Comparison of ENCODE assay signal across 8 cellular contexts in the genomic region with DNA sequence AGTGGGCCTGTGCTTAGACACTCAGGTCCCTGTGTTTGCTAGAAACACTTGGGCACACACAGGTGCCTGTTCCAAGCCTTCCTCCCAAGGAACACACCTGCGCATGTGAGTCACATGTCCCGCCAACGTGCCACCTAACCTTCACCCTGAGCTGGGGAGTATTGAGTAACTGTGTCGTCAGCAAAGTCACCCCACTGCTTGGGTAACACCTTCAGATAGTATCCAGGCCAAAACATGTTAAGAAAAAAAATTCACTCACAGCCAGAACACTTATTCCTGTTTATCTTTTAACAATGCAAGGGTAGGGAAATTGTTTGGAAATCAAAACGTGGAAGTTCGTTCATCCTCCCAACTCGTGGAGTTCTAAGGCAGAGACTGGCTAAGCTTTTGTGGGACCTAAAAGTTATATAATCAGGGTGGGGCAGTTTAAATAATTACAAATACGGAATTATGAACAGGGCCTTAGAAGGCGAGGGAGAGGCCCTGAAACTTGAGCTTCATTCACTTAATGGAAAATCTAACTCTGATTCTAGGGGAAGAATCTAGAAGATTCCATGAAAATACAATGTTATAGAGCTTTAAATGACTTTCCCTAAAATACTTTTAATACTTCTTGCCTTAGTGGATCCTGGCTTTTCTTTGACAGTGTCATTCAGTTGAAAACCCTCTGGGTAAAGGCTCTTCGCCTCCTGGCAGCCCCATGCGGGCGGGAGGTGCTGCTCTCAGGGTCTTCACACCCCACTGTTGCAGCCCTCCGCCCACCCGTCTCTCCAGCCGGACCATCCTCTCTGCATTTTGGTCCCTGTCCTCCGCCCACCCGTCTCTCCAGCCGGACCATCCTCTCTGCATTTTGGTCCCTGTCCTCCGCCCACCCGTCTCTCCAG. TPM values are rescaled to one million over a fixed set of nuclear protein-coding genes. Genes with fewer than 3 reads are reported as not detected.
DNase-seq lines count a peak whose midpoint lies in the region; ATAC-seq and TF ChIP-seq lines count a peak whose summit lies in the region.

No MANE protein-coding gene starts in this region.

- peaks cover 11% of the 10 kb centered on the region for H3K4me1 Mint-ChIP-seq in T-helper 17 cell

- intact Hi-C loops in colonic mucosa (cut with DNase I), result no loop called here
- intact Hi-C loops in mucosa of descending colon (cut with DNase I, micrococcal nuclease), result no loop called here

- H3K9me3 ChIP-seq in BLaER1, result no peaks in the 10 kb centered on the region
- no peaks in the 10 kb centered on the region for H3K9me3 ChIP-seq in T-helper 17 cell (ENCODE audit: control insufficient read depth, low read length, poor library complexity, severe bottlenecking)
- H3K9me3 ChIP-seq in colonic mucosa, result no peaks in the 10 kb centered on the region
- H3K9me3 ChIP-seq in mucosa of descending colon, result no peaks in the 10 kb centered on the region
- H3K9me3 ChIP-seq in osteoblast (ENCODE audit: low read depth, low read length), result no peaks in the 10 kb centered on the region

- no peaks in the 10 kb centered on the region for H3K36me3 Mint-ChIP-seq in T-helper 17 cell (ENCODE audit: low read depth)

- no peaks in the 10 kb centered on the region for H3K36me3 ChIP-seq in BLaER1
- H3K36me3 ChIP-seq in colonic mucosa, result no peaks in the 10 kb centered on the region
- no peaks in the 10 kb centered on the region for H3K36me3 ChIP-seq in mucosa of descending colon (ENCODE audit: low read depth)
- no peaks in the 10 kb centered on the region for H3K36me3 ChIP-seq in osteoblast (ENCODE audit: insufficient read depth, low read length)

- H3K27ac ChIP-seq in BLaER1 (no peak overlapping the region), colonic mucosa (peak overlapping the region; percentile 86), substantia nigra (ENCODE audit: low read depth, low read length, poor library complexity, severe bottlenecking) (peak overlapping the region; percentile 98), osteoblast (ENCODE audit: low read depth, low read length) (no peak overlapping the region)

- no peaks in the 10 kb centered on the region for H4K20me1 ChIP-seq in BLaER1
- H4K20me1 ChIP-seq in osteoblast (ENCODE audit: insufficient read depth, low read length), result no peaks in the 10 kb centered on the region

- no peaks in the 10 kb centered on the region for H3K79me2 ChIP-seq in osteoblast (ENCODE audit: insufficient read depth, low read length)

- H3K4me1 ChIP-seq in BLaER1 (peaks cover 44% of the 10 kb centered on the region), colonic mucosa (no peaks in the 10 kb centered on the region), mucosa of descending colon (ENCODE audit: low read depth) (peaks cover 13% of the 10 kb centered on the region), osteoblast (ENCODE audit: insufficient read depth, low read length) (no peaks in the 10 kb centered on the region)

- no peaks in the 10 kb centered on the region for H3K27me3 ChIP-seq in BLaER1
- H3K27me3 ChIP-seq in colonic mucosa, result no peaks in the 10 kb centered on the region
- no peaks in the 10 kb centered on the region for H3K27me3 ChIP-seq in osteoblast (ENCODE audit: insufficient read depth, low read length)

- H3K4me2 ChIP-seq in BLaER1, result peak overlapping the region; percentile 30; the same call in 1 of the 2 replicates
- no peak overlapping the region for H3K4me2 ChIP-seq in osteoblast (ENCODE audit: insufficient read depth, low read length)

- ATAC-seq in T-helper 17 cell (peak; percentile 58), mucosa of descending colon (peak; percentile 65), GM18520 (IDR thresholded peaks at IDR 0.05; ENCODE audit: unreplicated experiment) (no peak)

- peak overlapping the region; percentile 82 for H3K27ac Mint-ChIP-seq in T-helper 17 cell

- H3K4me3 Mint-ChIP-seq in T-helper 17 cell, result peak overlapping the region; percentile 43

- H3K27me3 Mint-ChIP-seq in T-helper 17 cell, result no peaks in the 10 kb centered on the region

- TF ChIP-seq CTCF in colonic mucosa (IDR thresholded peaks at IDR 0.05) (no peak), mucosa of descending colon (IDR thresholded peaks at IDR 0.05) (no peak), osteoblast (IDR thresholded peaks at IDR 0.05; ENCODE audit: extremely low read depth, low read depth, low read length) (no peak)

- H3K9ac ChIP-seq in BLaER1, result no peak overlapping the region
- H3K9ac ChIP-seq in colonic mucosa (ENCODE audit: low read depth in 2 of 2, low read length in 2 of 2), result peak overlapping the region; percentile 1 to 27

- DNase-seq in T-helper 17 cell, result peak; percentile 26 to 48 (median 32)
- DNase-seq in colonic mucosa, result peak; percentile 87
- DNase-seq in mucosa of descending colon, result peak; percentile 83 to 88 (median 85)
- DNase-seq in substantia nigra (lab: John Stamatoyannopoulos, UW), result peak in 24 of 49 donors; percentile 13 to 76 (median 37)
- DNase-seq in osteoblast (ENCODE audit: insufficient read length, low spot score, missing footprints), result no peak
- DNase-seq in NCI-H524 treated with DMSO at 0.1 percent for 48 hours (lab: John Stamatoyannopoulos, UW), result no peak

- no peak overlapping the region for H2AFZ ChIP-seq in osteoblast (ENCODE audit: low read length)

- H3K4me3 ChIP-seq in BLaER1 (no peak overlapping the region), colonic mucosa (no peak overlapping the region), mucosa of descending colon (no peak overlapping the region), osteoblast (ENCODE audit: insufficient read depth, low read length) (no peak overlapping the region)

RNA-seq across cellular contexts. Expression of gene ADIPOR2, which starts 30.3 kb away (rescaled TPM):
- 10 to 100 TPM; 17.1 to 23.5 TPM for total RNA-seq in T-helper 17 cell
- 100 to 1,000 TPM in 1 of 2 donors, 10 to 100 TPM in 1; 68.3 to 138 TPM for total RNA-seq in colonic mucosa
- 100 to 1,000 TPM in 1 of 3 donors, 10 to 100 TPM in 2; 76.1 to 119 (median 98.5) TPM for total RNA-seq in mucosa of descending colon
- 32.2 and 33.0 TPM in 2 replicates for total RNA-seq in osteoblast

RNA-seq across cellular contexts. Expression of gene WNT5B, which starts 31.5 kb away (rescaled TPM):
- total RNA-seq in T-helper 17 cell (not detected), colonic mucosa (1 to 10 TPM; 1.5 to 5.9 TPM), mucosa of descending colon (10 to 100 TPM in 1 of 3 donors, 1 to 10 TPM in 2; 2.7 to 10.8 (median 4.7) TPM), osteoblast (59.0 and 71.0 TPM in 2 replicates)

Comparison
In these comparisons a context has a peak if more than half of its experiments do, and no peak if none do; other contexts are left out.
1. H3K27ac ChIP-seq: peak in colonic mucosa (single experiment) and substantia nigra (single experiment); none in BLaER1 (single experiment) and osteoblast (single experiment).
2. DNase-seq: peak in T-helper 17 cell (3 of 3), colonic mucosa (single experiment) and mucosa of descending colon (3 of 3); none in osteoblast (single experiment) and NCI-H524 treated with DMSO at 0.1 percent for 48 hours (single experiment).